Comparison of ENCODE assay signal across 9 cellular contexts in the genomic region with DNA sequence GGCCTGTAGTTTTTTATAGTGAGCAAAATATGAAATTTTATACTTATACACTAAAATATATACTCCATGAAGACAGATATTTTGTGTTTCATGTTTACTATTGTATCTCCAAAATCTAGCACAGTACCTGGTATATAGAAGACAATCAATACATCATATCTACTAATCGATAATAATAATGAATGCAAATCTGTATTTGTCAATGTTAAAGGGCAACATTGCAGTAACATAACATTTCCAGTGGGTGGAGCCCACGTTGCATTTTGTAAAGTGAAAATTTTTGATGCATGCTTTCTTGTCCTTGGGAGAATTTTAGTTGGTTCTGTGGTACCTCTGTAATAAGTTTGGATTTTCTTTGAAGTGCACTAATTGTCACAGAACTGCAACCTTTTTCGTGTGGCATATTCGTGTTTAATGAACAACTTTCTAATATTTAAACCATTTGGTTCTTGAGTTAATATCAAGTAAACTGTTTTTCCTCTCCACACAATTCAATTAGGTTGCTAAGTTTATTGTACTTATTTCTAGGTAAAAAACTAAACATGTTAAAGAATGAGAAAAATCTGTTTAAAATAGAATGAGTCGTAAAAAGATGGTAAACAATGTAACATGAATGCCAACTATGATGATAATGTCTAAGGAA. TPM values are rescaled to one million over a fixed set of nuclear protein-coding genes. Genes with fewer than 3 reads are reported as not detected.
DNase-seq lines count a peak whose midpoint lies in the region; ATAC-seq, FAIRE-seq and TF ChIP-seq lines count a peak whose summit lies in the region.
"Had no signal": no experiment of that assay in that cellular context is flagged by ENCODE, and none has a peak within 500 bp of the region (broad histone marks: within the 10 kb centered on the region; RNA-seq: fewer than 3 reads in every experiment).

No MANE protein-coding gene starts in this region.

- no peaks in the 10 kb centered on the region for H3K36me3 ChIP-seq in Loucy (ENCODE audit: insufficient read depth, low read length)
- H3K36me3 ChIP-seq in HepG2 (replicated peaks in 1 of 2; ENCODE audit: control insufficient read depth in 1 of 2, insufficient read depth in 2 of 2, low read length in 2 of 2) = no peaks in the 10 kb centered on the region

- in situ Hi-C loops in astrocyte of the cerebellum (cut with HindIII; ENCODE audit: low sequenced_read_pairs) (no loop called here), HepG2 (cut with HindIII; ENCODE audit: extremely low pct_ligation_motif_present, low pct_unique_long_range_greater_than_20kb) (no loop called here)

- POLR2A ChIA-PET in HepG2 (lab: Yijun Ruan, JAX) = no interaction called here

- H3K27me3 ChIP-seq in Loucy (ENCODE audit: insufficient read depth, low read length, poor library complexity, severe bottlenecking) (no peaks in the 10 kb centered on the region), HepG2 (ENCODE audit: control insufficient read depth in 1 of 2, insufficient read depth in 2 of 2, low read length in 2 of 2) (peaks cover 0 to 6% of the 10 kb centered on the region in 2 experiments; a peak in 2 of 5 replicates)

- under 1% methylated on average over 5 of the region's 5 CpGs for whole genome bisulfite sequencing in HepG2 (ENCODE audit: low lambda C conversion rate)

- no peak overlapping the region for H3K4me3 ChIP-seq in Loucy (ENCODE audit: low read length, poor library complexity, severe bottlenecking)
- H3K4me3 ChIP-seq in astrocyte of the cerebellum (ENCODE audit: low read depth, low read length) = no peak overlapping the region
- H3K4me3 ChIP-seq in HepG2 (replicated peaks in 1 of 3; ENCODE audit: insufficient read depth in 1 of 3, low read depth in 2 of 3, low read length in 3 of 3) = no peak overlapping the region

- H3K9me3 Mint-ChIP-seq in activated naive CD4-positive, alpha-beta T cell treated with anti-CD3 and anti-CD28 coated beads, Interleukin-2, amount 10 ng/mL, durations not matched to agents 7 days and 5 days = no peaks in the 10 kb centered on the region

- TF ChIP-seq EP300 in HepG2 (IDR thresholded peaks at IDR 0.05; ENCODE audit: low read depth in 2 of 2, low read length in 2 of 2) = no peak
- no peak for TF ChIP-seq EP300 in HepG2 (CRISPR knock-in tag; IDR thresholded peaks at IDR 0.05; ENCODE audit: borderline replicate concordance)

- no peak overlapping the region for H3K27ac Mint-ChIP-seq in activated naive CD4-positive, alpha-beta T cell treated with anti-CD3 and anti-CD28 coated beads, Interleukin-2, amount 10 ng/mL, durations not matched to agents 7 days and 5 days

- no peaks in the 10 kb centered on the region for H3K9me2 ChIP-seq in Loucy (replicated peaks; ENCODE audit: low read depth, low read length)

- no peak overlapping the region for H3K9ac ChIP-seq in Loucy (ENCODE audit: low read depth, low read length, poor library complexity, severe bottlenecking)
- H3K9ac ChIP-seq in HepG2 (ENCODE audit: insufficient read depth, low read depth, low read length) = no peak overlapping the region

- H3F3A ChIP-seq in Loucy (ENCODE audit: low read depth) = no peaks in the 10 kb centered on the region

- no TSS peak for BruUV-seq in HepG2 (replicated peaks; lab: Mats Ljungman, UMichigan)

- H3K79me2 ChIP-seq in Loucy (ENCODE audit: insufficient read depth, low read length) (no peaks in the 10 kb centered on the region), HepG2 (ENCODE audit: insufficient read depth, low read length) (no peaks in the 10 kb centered on the region)

- FAIRE-seq in G401.6 (lab: Jason Lieb, UNC) = peak; percentile 93
- FAIRE-seq in HepG2 (lab: Jason Lieb, UNC) = peak; percentile 86

- CTCF ChIA-PET in HepG2 (lab: Yijun Ruan, JAX; ENCODE audit: low intra/inter-chr PET ratio, low total read pairs) = interaction anchor here (1.4 to 1.5 kb wide), 2 partner anchors 174 to 698 kb away, joined by 5 to 6 read pairs; no protein-coding TSS in a partner anchor
- CTCF ChIA-PET in activated naive CD4-positive, alpha-beta T cell treated with anti-CD3 and anti-CD28 coated beads, Interleukin-2, amount 10 ng/mL, durations not matched to agents 7 days and 5 days (lab: Charles Lee) = interaction anchor here (1.0 kb wide), 1 partner anchor 9 kb away, joined by 3 read pairs; no protein-coding TSS in a partner anchor

- no peaks in the 10 kb centered on the region for H4K20me1 ChIP-seq in Loucy (ENCODE audit: insufficient read depth, low read length, poor library complexity, severe bottlenecking)
- H4K20me1 ChIP-seq in HepG2 (ENCODE audit: insufficient read depth, low read length) = no peaks in the 10 kb centered on the region

- no peak overlapping the region for H3K4me3 Mint-ChIP-seq in activated naive CD4-positive, alpha-beta T cell treated with anti-CD3 and anti-CD28 coated beads, Interleukin-2, amount 10 ng/mL, durations not matched to agents 7 days and 5 days

- H3K9me3 ChIP-seq in Loucy (ENCODE audit: insufficient read depth, low read depth, low read length) (no peaks in the 10 kb centered on the region), HepG2 (ENCODE audit: low read length) (no peaks in the 10 kb centered on the region)

- H3K36me3 Mint-ChIP-seq in activated naive CD4-positive, alpha-beta T cell treated with anti-CD3 and anti-CD28 coated beads, Interleukin-2, amount 10 ng/mL, durations not matched to agents 7 days and 5 days = no peaks in the 10 kb centered on the region

- no peaks in the 10 kb centered on the region for H3K27me3 Mint-ChIP-seq in activated naive CD4-positive, alpha-beta T cell treated with anti-CD3 and anti-CD28 coated beads, Interleukin-2, amount 10 ng/mL, durations not matched to agents 7 days and 5 days

- no peak overlapping the region for H3K27ac ChIP-seq in HepG2 (ENCODE audit: extremely low read length, insufficient read depth, low read length)

- H3K4me1 ChIP-seq in Loucy (ENCODE audit: insufficient read depth, low read length, poor library complexity, severe bottlenecking) (no peaks in the 10 kb centered on the region), HepG2 (ENCODE audit: insufficient read depth, low read length) (no peaks in the 10 kb centered on the region)

- H3K4me1 Mint-ChIP-seq in activated naive CD4-positive, alpha-beta T cell treated with anti-CD3 and anti-CD28 coated beads, Interleukin-2, amount 10 ng/mL, durations not matched to agents 7 days and 5 days = no peaks in the 10 kb centered on the region

- 0 out of 2 replicates have a peak, but pooled peaks have one; percentile 16 for TF ChIP-seq RAD21 in HepG2 (CRISPR knock-in tag; IDR thresholded peaks at IDR 0.05)

- DNase-seq in AG08395 (ENCODE audit: low spot score) (peak; percentile 33), astrocyte of the cerebellum (ENCODE audit: low read depth) (no peak), HepG2 (ENCODE audit: low spot score) (peak; percentile 15), C1 segment of cervical spinal cord (lab: John Stamatoyannopoulos, UW) (no peak)
- no peak for DNase-seq in activated naive CD4-positive, alpha-beta T cell treated with Interleukin-2 at 50 U/mL for 16 hours
- DNase-seq in activated naive CD4-positive, alpha-beta T cell treated with anti-CD3 and anti-CD28 coated beads, Interleukin-2, amount 10 ng/mL, durations not matched to agents 7 days and 5 days = no peak

- no peak for TF ChIP-seq POLR2A in HepG2 (IDR thresholded peaks at IDR 0.05; ENCODE audit: insufficient read depth in 1 of 2, low read depth in 2 of 2, low read length in 2 of 2)

- peak; percentile 95 for TF ChIP-seq CTCF in Loucy (conservative IDR thresholded peaks at IDR 0.05; ENCODE audit: low read length)
- peak; percentile 68 for TF ChIP-seq CTCF in astrocyte of the cerebellum (IDR thresholded peaks at IDR 0.05; ENCODE audit: low read depth, low read length, missing control alignments)
- TF ChIP-seq CTCF in HepG2 (CRISPR knock-in tag; IDR thresholded peaks at IDR 0.05) = peak; percentile 72

- H2AFZ ChIP-seq in Loucy (ENCODE audit: low read length) (no peak overlapping the region), HepG2 (ENCODE audit: low read length) (no peak overlapping the region)

- intact Hi-C loops in HepG2 (cut with micrococcal nuclease; ENCODE audit: unreplicated experiment) = loop anchor here (1.0 kb wide), 1 partner anchor 173 kb away; no protein-coding TSS in a partner anchor

- no peak for ATAC-seq in HepG2

- H3K4me2 ChIP-seq in Loucy (ENCODE audit: low read depth, low read length, poor library complexity, severe bottlenecking) = no peak overlapping the region
- no peak overlapping the region for H3K4me2 ChIP-seq in HepG2 (ENCODE audit: low read depth, low read length)

TF ChIP-seq in HepG2, 621 proteins besides CTCF, POLR2A, EP300 and RAD21 (continues in another document):
- TF ChIP-seq ONECUT2 (CRISPR knock-in tag; IDR thresholded peaks at IDR 0.05) = 0 out of 2 replicates have a peak, but pooled peaks have one; percentile 42
- peak; percentile 93 for TF ChIP-seq KAT2B (IDR thresholded peaks at IDR 0.05; ENCODE audit: borderline replicate concordance, low read depth, low read length)
- no peak for TF ChIP-seq ZBTB1 (CRISPR knock-in tag; IDR thresholded peaks at IDR 0.05; ENCODE audit: borderline replicate concordance)
- TF ChIP-seq REPIN1 (CRISPR knock-in tag; IDR thresholded peaks at IDR 0.05; ENCODE audit: borderline replicate concordance, low read depth) = 0 out of 2 replicates have a peak, but pooled peaks have one; percentile 20
- TF ChIP-seq STAG1 (CRISPR knock-in tag; IDR thresholded peaks at IDR 0.05) = peak; percentile 73

RNA-seq across cellular contexts. Expression of gene AVPR1A, which starts 47.4 kb away (rescaled TPM):
- total RNA-seq in HepG2 (2016; rRNA removed; fragmentation: Illumina TruSeq; extraction: Trizol) = not detected in 2 replicates
- total RNA-seq in HepG2 (2016; cell fraction: cytosol; rRNA removed; fragmentation: Illumina TruSeq; extraction: Trizol; ENCODE audit: low read depth) = not detected in 2 replicates
- not detected in 2 replicates for total RNA-seq in HepG2 (2016; cell fraction: insoluble cytoplasmic fraction; rRNA removed; fragmentation: Illumina TruSeq; extraction: Trizol)
- total RNA-seq in HepG2 (2016; cell fraction: membrane; rRNA removed; fragmentation: Illumina TruSeq; extraction: Trizol) = not detected in 2 replicates
- not detected in 2 replicates for total RNA-seq in HepG2 (2016; cell fraction: nucleus; rRNA removed; fragmentation: Illumina TruSeq; extraction: Trizol)
- polyA plus RNA-seq in HepG2 (2011; rRNA removed) = not detected in 2 replicates
- polyA plus RNA-seq in HepG2 (2011; cell fraction: cytosol; rRNA removed) = not detected in 2 replicates
- polyA plus RNA-seq in HepG2 (2011; cell fraction: nucleus; rRNA removed) = not detected in 2 replicates
- polyA plus RNA-seq in HepG2 (2012) = not detected in 2 replicates
- polyA plus RNA-seq in HepG2 (2016; cell fraction: cytosol; fragmentation: Illumina TruSeq; extraction: Trizol; ENCODE audit: low read depth) = not detected in 2 replicates
- polyA plus RNA-seq in HepG2 (2016; cell fraction: insoluble cytoplasmic fraction; fragmentation: Illumina TruSeq; extraction: Trizol; ENCODE audit: low read depth) = not detected in 2 replicates
- not detected in 2 replicates for polyA plus RNA-seq in HepG2 (2016; cell fraction: membrane; fragmentation: Illumina TruSeq; extraction: Trizol; ENCODE audit: low read depth)
- not detected in 2 replicates for polyA plus RNA-seq in HepG2 (2016; cell fraction: nucleus; fragmentation: Illumina TruSeq; extraction: Trizol; ENCODE audit: insufficient read depth, low read depth)
- not detected in 2 replicates for polyA minus RNA-seq in HepG2 (2011; rRNA and poly(A)+ RNA removed; ENCODE audit: low replicate concordance)
- polyA minus RNA-seq in HepG2 (2011; cell fraction: cytosol; rRNA and poly(A)+ RNA removed) = not detected in 2 replicates
- polyA minus RNA-seq in HepG2 (2011; cell fraction: nucleus; rRNA and poly(A)+ RNA removed) = not detected in 2 replicates
- total RNA-seq: HT1080 had no signal

Comparison
In these comparisons a context has a peak if more than half of its experiments do, and no peak if none do; other contexts are left out.
1. DNase-seq: peak in AG08395 (single experiment) and HepG2 (single experiment); none in astrocyte of the cerebellum (single experiment), C1 segment of cervical spinal cord (0 of 14), activated naive CD4-positive, alpha-beta T cell treated with Interleukin-2 at 50 U/mL for 16 hours (single experiment) and activated naive CD4-positive, alpha-beta T cell treated with anti-CD3 and anti-CD28 coated beads, Interleukin-2, amount 10 ng/mL, durations not matched to agents 7 days and 5 days (single experiment).
2. Peak in every context shown above with its lines, with median percentiles within 50 percentile points of each other: CTCF ChIP-seq.